In genomic region chr5:157219491-157220271, GRCh38 we compare ENCODE assay signal across 10 cellular contexts. TPM values are rescaled to one million over a fixed set of nuclear protein-coding genes. Genes with fewer than 3 reads are reported as not detected.
A peak's percentile ranks its signal among the peaks of the same experiment; 100 is the strongest.
DNase-seq lines count a peak whose midpoint lies in the region; ATAC-seq and TF ChIP-seq lines count a peak whose summit lies in the region.
"Had no signal": no experiment of that assay in that cellular context is flagged by ENCODE, and none has a peak within 500 bp of the region (broad histone marks: within the 10 kb centered on the region; RNA-seq: fewer than 3 reads in every experiment).

No MANE protein-coding gene starts in this region.

- BruUV-seq in MCF 10A (replicated peaks; lab: Mats Ljungman, UMichigan): no TSS peak

- CTCF ChIA-PET in MCF 10A (lab: Yijun Ruan, JAX): interaction anchor here (0.7 kb wide), 1 partner anchor 71 kb away, joined by 3 read pairs; no protein-coding TSS in a partner anchor

- H3K4me3 Mint-ChIP-seq in MCF 10A (ENCODE audit: unreplicated experiment): no peak overlapping the region

- H3K36me3 Mint-ChIP-seq in MCF 10A (ENCODE audit: insufficient read depth, unreplicated experiment): no peaks in the 10 kb centered on the region

- in situ Hi-C loops in brain microvascular endothelial cell (cut with HindIII; ENCODE audit: low pct_ligation_motif_present, low sequenced_read_pairs): no loop called here

- H3K4me3 ChIP-seq in right cardiac atrium (ENCODE audit: low read length) (no peak overlapping the region), coronary artery (no peak overlapping the region), brain microvascular endothelial cell (ENCODE audit: low read depth, low read length) (no peak overlapping the region)
- H3K4me3 ChIP-seq: uterus had no signal

- DNase-seq in right cardiac atrium: no peak
- DNase-seq in epidermal melanocyte (ENCODE audit: insufficient read length, low spot score): no peak
- DNase-seq in coronary artery (ENCODE audit: low spot score): no peak
- DNase-seq in brain microvascular endothelial cell: no peak
- DNase-seq in MCF 10A (ENCODE audit: unreplicated experiment): no peak
- DNase-seq: NCI-H526 treated with DMSO at 0.1 percent for 48 hours, uterus had no signal

- H3K27ac Mint-ChIP-seq in MCF 10A (ENCODE audit: low read depth, unreplicated experiment): no peak overlapping the region

- TF ChIP-seq CTCF in coronary artery (IDR thresholded peaks at IDR 0.05) (no peak), brain microvascular endothelial cell (IDR thresholded peaks at IDR 0.05; ENCODE audit: low read depth, low read length, missing control alignments) (no peak), MCF 10A (IDR thresholded peaks at IDR 0.05; ENCODE audit: unreplicated experiment) (no peak)

- peaks cover 6% of the 10 kb centered on the region for H3K4me1 Mint-ChIP-seq in MCF 10A (ENCODE audit: insufficient read depth, unreplicated experiment)

- peaks cover 4% of the 10 kb centered on the region for H3K4me1 ChIP-seq in right cardiac atrium (ENCODE audit: control insufficient read depth, insufficient read depth, low read length)
- H3K4me1 ChIP-seq: uterus had no signal

- no peaks in the 10 kb centered on the region for H3K27me3 ChIP-seq in right cardiac atrium (ENCODE audit: control insufficient read depth, insufficient read depth)
- H3K27me3 ChIP-seq in brain microvascular endothelial cell (replicated peaks): no peaks in the 10 kb centered on the region
- H3K27me3 ChIP-seq: uterus had no signal

- POLR2A ChIA-PET in MCF 10A (lab: Yijun Ruan, JAX): interaction anchor here (0.6 to 1.3 kb wide), 2 partner anchors 35 to 77 kb away, joined by 5 to 6 read pairs; partner anchors contain the start of gene MED7

- intact Hi-C loops in right cardiac atrium (cut with DNase I) (no loop called here), MCF 10A (cut with micrococcal nuclease) (no loop called here)

- 47% methylated on average over 9 of the region's 9 CpGs for WGBS in right cardiac atrium

- H3K27ac ChIP-seq in right cardiac atrium (ENCODE audit: low read length) (peak overlapping the region; percentile 61), coronary artery (no peak overlapping the region), brain microvascular endothelial cell (no peak overlapping the region)
- H3K27ac ChIP-seq: uterus had no signal

- H3K9me3 ChIP-seq in right cardiac atrium (ENCODE audit: control insufficient read depth, low read length): no peaks in the 10 kb centered on the region
- H3K9me3 ChIP-seq: uterus had no signal

- no peaks in the 10 kb centered on the region for H3K27me3 Mint-ChIP-seq in MCF 10A (ENCODE audit: insufficient read depth, unreplicated experiment)

- ATAC-seq in GM18867 (IDR thresholded peaks at IDR 0.05; ENCODE audit: unreplicated experiment) (peak; percentile 51), GM21737 (IDR thresholded peaks at IDR 0.05; ENCODE audit: unreplicated experiment) (peak; percentile 31), HG03571 (IDR thresholded peaks at IDR 0.05; ENCODE audit: unreplicated experiment) (peak; percentile 60), right cardiac atrium (peak; percentile 66 to 80)

- H3K9me3 Mint-ChIP-seq in MCF 10A (ENCODE audit: unreplicated experiment): no peaks in the 10 kb centered on the region

- H3K36me3 ChIP-seq in brain microvascular endothelial cell (replicated peaks): no peaks in the 10 kb centered on the region
- H3K36me3 ChIP-seq: uterus had no signal

RNA-seq across cellular contexts. Expression of gene ITK, which starts 39.0 kb away (rescaled TPM):
- 1 to 10 TPM in 1 of 4 donors, under 1 TPM in 3; 0.62 to 1.6 (median 0.84) TPM for total RNA-seq in right cardiac atrium
- 0.34 TPM for polyA plus RNA-seq in right cardiac atrium
- total RNA-seq in MCF 10A (2022): not detected in 2 replicates

RNA-seq across cellular contexts. Expression of gene CYFIP2, which starts 46.2 kb away (rescaled TPM):
- 10 to 100 TPM; 33.4 to 43.8 (median 37.2) TPM for total RNA-seq in right cardiac atrium
- 27.4 TPM for polyA plus RNA-seq in right cardiac atrium
- total RNA-seq in MCF 10A (2022): 50.5 and 50.8 TPM in 2 replicates

RNA-seq across cellular contexts. Expression of gene GARIN3, which starts 53.6 kb away (rescaled TPM):
- total RNA-seq in right cardiac atrium: not detected
- not detected for polyA plus RNA-seq in right cardiac atrium
- not detected in 2 replicates for total RNA-seq in MCF 10A (2022)
- total RNA-seq: uterus had no signal
